In genomic region chr5:14664270-14665109, GRCh38 we compare ENCODE assay signal across 1 cellular context.
TF ChIP-seq lines count a peak whose summit lies in the region.

Gene OTULIN (plus strand): TSS chr5:14664718. CDS start chr5:14664826, 108 bp downstream.

TF ChIP-seq in HepG2, 621 proteins besides CTCF, POLR2A, EP300 and RAD21 (continued from another document and continues in another):
- TF ChIP-seq GMEB1 (CRISPR knock-in tag; IDR thresholded peaks at IDR 0.05; ENCODE audit: borderline replicate concordance) = peak; percentile 88
- TF ChIP-seq ZNF841 (CRISPR knock-in tag; IDR thresholded peaks at IDR 0.05; ENCODE audit: borderline replicate concordance) = peak; percentile 67; the same call in 1 of the 2 replicates
- TF ChIP-seq DRAP1 (CRISPR knock-in tag; IDR thresholded peaks at IDR 0.05) = peak; percentile 50; the same call in 1 of the 2 replicates
- TF ChIP-seq HNRNPL (IDR thresholded peaks at IDR 0.05; ENCODE audit: low read depth, low read length) = no peak
- TF ChIP-seq SIN3A (IDR thresholded peaks at IDR 0.05; ENCODE audit: borderline replicate concordance, low read depth, low read length) = peak; percentile 5; the same call in 1 of the 2 replicates
- TF ChIP-seq HOXA3 (CRISPR knock-in tag; IDR thresholded peaks at IDR 0.05) = peak; percentile 64
- peak; percentile 45; the same call in 1 of the 2 replicates for TF ChIP-seq KLF6 (CRISPR knock-in tag; IDR thresholded peaks at IDR 0.05)
- TF ChIP-seq TFE3 (CRISPR knock-in tag; IDR thresholded peaks at IDR 0.05) = peak; percentile 66; the same call in 1 of the 2 replicates
- TF ChIP-seq REL (CRISPR knock-in tag; conservative IDR thresholded peaks at IDR 0.05) = no peak; the same call in 1 of the 2 replicates
- peak; percentile 90 for TF ChIP-seq KDM3A (CRISPR knock-in tag; IDR thresholded peaks at IDR 0.05; ENCODE audit: low read depth)
- peak; percentile 75; the same call in 1 of the 2 replicates for TF ChIP-seq SP4 (CRISPR knock-in tag; IDR thresholded peaks at IDR 0.05)
- 0 out of 2 replicates have a peak, but pooled peaks have one; percentile 26 for TF ChIP-seq ZNF639 (CRISPR knock-in tag; conservative IDR thresholded peaks at IDR 0.05)
- TF ChIP-seq YEATS4 (CRISPR knock-in tag; IDR thresholded peaks at IDR 0.05; ENCODE audit: borderline replicate concordance) = peak; percentile 63
- peak; percentile 64; the same call in 1 of the 2 replicates for TF ChIP-seq TOPORS (CRISPR knock-in tag; IDR thresholded peaks at IDR 0.05)
- no peak for TF ChIP-seq KIAA2018 (CRISPR knock-in tag; IDR thresholded peaks at IDR 0.05; ENCODE audit: borderline replicate concordance)
- TF ChIP-seq ZNF296 (CRISPR knock-in tag; conservative IDR thresholded peaks at IDR 0.05) = no peak
- 0 out of 2 replicates have a peak, but pooled peaks have one; percentile 76 for TF ChIP-seq ZNF878 (CRISPR knock-in tag; IDR thresholded peaks at IDR 0.05)
- peak; percentile 76; the same call in 1 of the 2 replicates for TF ChIP-seq ZNF792 (CRISPR knock-in tag; IDR thresholded peaks at IDR 0.05)
- TF ChIP-seq RFXAP (CRISPR knock-in tag; IDR thresholded peaks at IDR 0.05; ENCODE audit: borderline replicate concordance) = no peak
- TF ChIP-seq RXRB (CRISPR knock-in tag; IDR thresholded peaks at IDR 0.05; ENCODE audit: borderline replicate concordance) = 0 out of 2 replicates have a peak, but pooled peaks have one; percentile 36
- no peak for TF ChIP-seq XBP1 (CRISPR knock-in tag; IDR thresholded peaks at IDR 0.05)
- no peak for TF ChIP-seq FOXP1 (IDR thresholded peaks at IDR 0.05)
- no peak for TF ChIP-seq FOXP1 (CRISPR knock-in tag; IDR thresholded peaks at IDR 0.05)
- 0 out of 2 replicates have a peak, but pooled peaks have one; percentile 19 for TF ChIP-seq SMYD3 (CRISPR knock-in tag; IDR thresholded peaks at IDR 0.05)
- peak; percentile 80 for TF ChIP-seq POLR2AphosphoS5 (IDR thresholded peaks at IDR 0.05; ENCODE audit: low read depth, low read length)
- 0 out of 2 replicates have a peak, but pooled peaks have one; percentile 75 for TF ChIP-seq TERF1 (CRISPR knock-in tag; IDR thresholded peaks at IDR 0.05)
- TF ChIP-seq TBX3 (IDR thresholded peaks at IDR 0.05; ENCODE audit: borderline replicate concordance) = peak; percentile 63; the same call in 1 of the 2 replicates
- peak; percentile 76 for TF ChIP-seq LBX2 (CRISPR knock-in tag; IDR thresholded peaks at IDR 0.05; ENCODE audit: borderline replicate concordance)
- 0 out of 2 replicates have a peak, but pooled peaks have one; percentile 49 for TF ChIP-seq ZNF879 (CRISPR knock-in tag; IDR thresholded peaks at IDR 0.05)
- 0 out of 2 replicates have a peak, but pooled peaks have one; percentile 85 for TF ChIP-seq ZNF713 (CRISPR knock-in tag; IDR thresholded peaks at IDR 0.05)
- TF ChIP-seq ZEB1 (IDR thresholded peaks at IDR 0.05; ENCODE audit: insufficient replicate concordance, low read depth) = no peak
- TF ChIP-seq NFKB2 (CRISPR knock-in tag; IDR thresholded peaks at IDR 0.05; ENCODE audit: borderline replicate concordance) = peak; percentile 93
- TF ChIP-seq RNF2 (conservative IDR thresholded peaks at IDR 0.05; ENCODE audit: low read depth) = peak; percentile 95
- TF ChIP-seq ZNF709 (CRISPR knock-in tag; IDR thresholded peaks at IDR 0.05) = peak; percentile 71
- peak; percentile 87; the same call in 1 of the 2 replicates for TF ChIP-seq ZNF563 (CRISPR knock-in tag; IDR thresholded peaks at IDR 0.05)
- peak; percentile 59; the same call in 1 of the 2 replicates for TF ChIP-seq THRA (CRISPR knock-in tag; IDR thresholded peaks at IDR 0.05; ENCODE audit: borderline replicate concordance)
- peak; percentile 70 for TF ChIP-seq MTF1 (CRISPR knock-in tag; IDR thresholded peaks at IDR 0.05)
- peak; percentile 89 for TF ChIP-seq HDAC1 (CRISPR knock-in tag; IDR thresholded peaks at IDR 0.05)
- peak; percentile 49; the same call in 1 of the 2 replicates for TF ChIP-seq ZSCAN30 (CRISPR knock-in tag; IDR thresholded peaks at IDR 0.05)
- peak; percentile 81; the same call in 1 of the 2 replicates for TF ChIP-seq MED13 (CRISPR knock-in tag; IDR thresholded peaks at IDR 0.05)
- peak; percentile 63 for TF ChIP-seq E2F5 (CRISPR knock-in tag; conservative IDR thresholded peaks at IDR 0.05)
- TF ChIP-seq SMAD3 (CRISPR knock-in tag; IDR thresholded peaks at IDR 0.05) = 0 out of 2 replicates have a peak, but pooled peaks have one; percentile 58
- TF ChIP-seq ATF7-NPFF (CRISPR knock-in tag; IDR thresholded peaks at IDR 0.05; ENCODE audit: low read depth) = peak; percentile 96
- TF ChIP-seq ZNF572 (CRISPR knock-in tag; IDR thresholded peaks at IDR 0.05) = 0 out of 2 replicates have a peak, but pooled peaks have one; percentile 20
- TF ChIP-seq SNAPC2 (CRISPR knock-in tag; IDR thresholded peaks at IDR 0.05) = peak; percentile 65; the same call in 1 of the 2 replicates
- no peak for TF ChIP-seq RFX1 (IDR thresholded peaks at IDR 0.05)
- no peak for TF ChIP-seq TEF (CRISPR knock-in tag; IDR thresholded peaks at IDR 0.05)
- no peak for TF ChIP-seq MTA3 (CRISPR knock-in tag; IDR thresholded peaks at IDR 0.05)
- TF ChIP-seq ZNF562 (CRISPR knock-in tag; IDR thresholded peaks at IDR 0.05; ENCODE audit: borderline replicate concordance) = no peak
